19 cellular contexts compared by ENCODE assay signal in genomic region chr19:38015216-38015615, GRCh38.
A peak's percentile ranks its signal among the peaks of the same experiment; 100 is the strongest.
DNase-seq lines count a peak whose midpoint lies in the region; ATAC-seq and TF ChIP-seq lines count a peak whose summit lies in the region.
"Had no signal": no experiment of that assay in that cellular context is flagged by ENCODE, and none has a peak within 500 bp of the region (broad histone marks: within the 10 kb centered on the region; RNA-seq: fewer than 3 reads in every experiment).

No MANE protein-coding gene starts in this region.

- peaks cover 10% of the 10 kb centered on the region for H3K36me3 Mint-ChIP-seq in MCF 10A (ENCODE audit: insufficient read depth, unreplicated experiment)

- intact Hi-C loops in MCF 10A (cut with micrococcal nuclease): no loop called here
- intact Hi-C loops in breast epithelium (cut with DNase I; ENCODE audit: low total_unique reads): no loop called here
- intact Hi-C loops in mammary epithelial cell (cut with micrococcal nuclease): no loop called here
- intact Hi-C loops in upper lobe of right lung (cut with DNase I): no loop called here

- no peak overlapping the region for H3K18ac ChIP-seq in mesenchymal stem cell (ENCODE audit: low read depth in 1 of 2, low read length in 2 of 2)

- no peak for TF ChIP-seq CTCF in MCF 10A (IDR thresholded peaks at IDR 0.05; ENCODE audit: unreplicated experiment)
- TF ChIP-seq CTCF in breast epithelium (IDR thresholded peaks at IDR 0.05): no peak
- TF ChIP-seq CTCF in mammary epithelial cell (conservative IDR thresholded peaks at IDR 0.05 in 1 of 2, IDR thresholded peaks at IDR 0.05 in 1 of 2; ENCODE audit: extremely low read depth in 1 of 2, insufficient read depth in 1 of 2, low read depth in 1 of 2, low read length in 2 of 2): no peak
- no peak for TF ChIP-seq CTCF in upper lobe of right lung (IDR thresholded peaks at IDR 0.05)

- H2BK5ac ChIP-seq in mesenchymal stem cell (ENCODE audit: low read depth, low read length, poor library complexity, severe bottlenecking): no peak overlapping the region

- no peak overlapping the region for H4K8ac ChIP-seq in mesenchymal stem cell (ENCODE audit: low read length)

- H3K27me3 Mint-ChIP-seq in MCF 10A (ENCODE audit: insufficient read depth, unreplicated experiment): no peaks in the 10 kb centered on the region
- H3K27me3 Mint-ChIP-seq: CD4-positive, CD25-positive, alpha-beta regulatory T cell had no signal

- TF ChIP-seq POLR2A in breast epithelium (IDR thresholded peaks at IDR 0.05): no peak

- BruUV-seq in MCF 10A (replicated peaks; lab: Mats Ljungman, UMichigan): no TSS peak
- BruUV-seq in mammary epithelial cell (replicated peaks; lab: Mats Ljungman, UMichigan): no TSS peak

- H2BK12ac ChIP-seq in mesenchymal stem cell (ENCODE audit: low read length in 2 of 2): no peak overlapping the region

- H3K4me1 ChIP-seq in breast epithelium (no peaks in the 10 kb centered on the region), mammary epithelial cell (ENCODE audit: insufficient read depth, low read length) (peaks cover 10% of the 10 kb centered on the region), mesenchymal stem cell (ENCODE audit: control insufficient read depth, insufficient read depth, low read depth, low read length) (peaks cover 34% of the 10 kb centered on the region), upper lobe of right lung (peaks cover 9% of the 10 kb centered on the region)
- H3K4me1 ChIP-seq: Peyer's patch had no signal

- H3K79me2 ChIP-seq in mammary epithelial cell (ENCODE audit: insufficient read depth, low read length): peaks cover 8% of the 10 kb centered on the region

- DNase-seq in MCF 10A (ENCODE audit: unreplicated experiment) (peak; percentile 70), breast epithelium (ENCODE audit: low spot score in 2 of 2) (no peak), mammary epithelial cell (peak; percentile 78), mesenchymal stem cell (no peak), upper lobe of right lung (no peak), C1 segment of cervical spinal cord (lab: John Stamatoyannopoulos, UW) (no peak), DMS153 treated with DMSO at 0.1 percent for 48 hours (lab: John Stamatoyannopoulos, UW; ENCODE audit: unreplicated experiment) (no peak)
- DNase-seq: CD4-positive, CD25-positive, alpha-beta regulatory T cell; DMS79 treated with DMSO at 0.1 percent for 48 hours; GM23248; NCI-H1105 treated with DMSO at 0.1 percent for 48 hours; NCI-H187 treated with DMSO at 0.1 percent for 48 hours; NCI-H446 treated with DMSO at 0.1 percent for 48 hours; NCI-H748 treated with DMSO at 0.1 percent for 48 hours; Peyer's patch; SIG-M5 had no signal

- H3K4me1 Mint-ChIP-seq in MCF 10A (ENCODE audit: insufficient read depth, unreplicated experiment): no peaks in the 10 kb centered on the region

- H3K9me3 ChIP-seq in breast epithelium (no peaks in the 10 kb centered on the region), mammary epithelial cell (replicated peaks; ENCODE audit: insufficient read depth, low read length) (no peaks in the 10 kb centered on the region), mesenchymal stem cell (ENCODE audit: control insufficient read depth, low read length) (no peaks in the 10 kb centered on the region), upper lobe of right lung (no peaks in the 10 kb centered on the region)
- H3K9me3 ChIP-seq: Peyer's patch had no signal

- H3K27me3 ChIP-seq in breast epithelium: no peaks in the 10 kb centered on the region
- H3K27me3 ChIP-seq in mammary epithelial cell (ENCODE audit: insufficient read depth, low read length): no peaks in the 10 kb centered on the region
- no peaks in the 10 kb centered on the region for H3K27me3 ChIP-seq in mesenchymal stem cell (ENCODE audit: control insufficient read depth in 1 of 2, insufficient read depth in 1 of 2, low read length in 2 of 2)
- no peaks in the 10 kb centered on the region for H3K27me3 ChIP-seq in upper lobe of right lung
- H3K27me3 ChIP-seq: Peyer's patch had no signal

- no peak overlapping the region for H3K4me3 Mint-ChIP-seq in MCF 10A (ENCODE audit: unreplicated experiment)
- H3K4me3 Mint-ChIP-seq: CD4-positive, CD25-positive, alpha-beta regulatory T cell had no signal

- H3K36me3 ChIP-seq in breast epithelium (no peaks in the 10 kb centered on the region), mammary epithelial cell (ENCODE audit: insufficient read depth, low read length) (no peaks in the 10 kb centered on the region), mesenchymal stem cell (ENCODE audit: control insufficient read depth in 1 of 2, insufficient read depth in 2 of 2, low read depth in 1 of 2, low read length in 2 of 2) (peaks cover 6 to 28% of the 10 kb centered on the region in 2 experiments), upper lobe of right lung (no peaks in the 10 kb centered on the region)
- H3K36me3 ChIP-seq: Peyer's patch had no signal

- CTCF ChIA-PET in MCF 10A (lab: Yijun Ruan, JAX): interaction anchor here (0.7 kb wide), 1 partner anchor 128 kb away, joined by 3 read pairs; no protein-coding TSS in a partner anchor
- CTCF ChIA-PET in mammary epithelial cell (lab: Charles Lee; ENCODE audit: low non-redundant PET): no interaction called here

- 70% methylated on average over 5 of the region's 6 CpGs for WGBS in mammary epithelial cell (ENCODE audit: low coverage, missing lambda C conversion rate)
- WGBS in mesenchymal stem cell: 93% methylated on average over 4 of the region's 6 CpGs

- no peak overlapping the region for H3K14ac ChIP-seq in mesenchymal stem cell (ENCODE audit: low read length in 2 of 2)

- H3K79me1 ChIP-seq in mesenchymal stem cell (replicated peaks; ENCODE audit: low read length, poor library complexity, severe bottlenecking): peaks cover 38% of the 10 kb centered on the region

- H2AK5ac ChIP-seq in mesenchymal stem cell (ENCODE audit: low read length, severe bottlenecking): no peak overlapping the region

- dilution Hi-C loops in mammary epithelial cell (cut with HindIII; ENCODE audit: low sequenced_read_pairs): no loop called here

- no peak overlapping the region for H3K23ac ChIP-seq in mesenchymal stem cell (ENCODE audit: low read length in 2 of 2)

- ATAC-seq in upper lobe of right lung (peak; percentile 39), HG02870 (IDR thresholded peaks at IDR 0.05; ENCODE audit: unreplicated experiment) (no peak)
- ATAC-seq: HepG2 had no signal

- in situ Hi-C loops in mammary epithelial cell (cut with MboI; ENCODE audit: low sequenced_read_pairs in 2 of 2): no loop called here

- no peak overlapping the region for H2BK15ac ChIP-seq in mesenchymal stem cell (ENCODE audit: low read depth, poor library complexity, severe bottlenecking)

- H3K4me2 ChIP-seq in mammary epithelial cell (ENCODE audit: insufficient read depth, low read depth, low read length) (no peak overlapping the region), mesenchymal stem cell (ENCODE audit: low read length, poor library complexity, severe bottlenecking) (no peak overlapping the region)

- no peak overlapping the region for H3K27ac Mint-ChIP-seq in MCF 10A (ENCODE audit: low read depth, unreplicated experiment)

- H3K4ac ChIP-seq in mesenchymal stem cell (ENCODE audit: low read depth in 1 of 2, low read length in 2 of 2): no peak overlapping the region

- no peak overlapping the region for H2BK120ac ChIP-seq in mesenchymal stem cell (ENCODE audit: low read depth, low read length)

- no peaks in the 10 kb centered on the region for H3K9me3 Mint-ChIP-seq in MCF 10A (ENCODE audit: unreplicated experiment)
- H3K9me3 Mint-ChIP-seq: CD4-positive, CD25-positive, alpha-beta regulatory T cell had no signal

- no peak overlapping the region for H3K4me3 ChIP-seq in breast epithelium
- H3K4me3 ChIP-seq in mammary epithelial cell (replicated peaks in 1 of 3; ENCODE audit: insufficient read depth in 1 of 3, low read depth in 2 of 3, low read length in 3 of 3): no peak overlapping the region
- no peak overlapping the region for H3K4me3 ChIP-seq in mesenchymal stem cell (ENCODE audit: insufficient read depth in 1 of 2, low read depth in 1 of 2, low read length in 2 of 2)
- no peak overlapping the region for H3K4me3 ChIP-seq in upper lobe of right lung
- H3K4me3 ChIP-seq: GM23248, Peyer's patch had no signal

- no peaks in the 10 kb centered on the region for H4K20me1 ChIP-seq in mammary epithelial cell (ENCODE audit: insufficient read depth, low read length)

- no peak overlapping the region for H2AFZ ChIP-seq in mammary epithelial cell (ENCODE audit: low read depth, low read length)
- H2AFZ ChIP-seq in mesenchymal stem cell (ENCODE audit: low read depth, low read length): no peak overlapping the region
- H2AFZ ChIP-seq: GM23248 had no signal

- H3K9ac ChIP-seq in mammary epithelial cell (ENCODE audit: insufficient read depth, low read length) (no peak overlapping the region), mesenchymal stem cell (ENCODE audit: low read length) (no peak overlapping the region)
- H3K9ac ChIP-seq: GM23248 had no signal

- H3K27ac ChIP-seq in breast epithelium (no peak overlapping the region), mammary epithelial cell (ENCODE audit: insufficient read depth, low read depth, low read length) (no peak overlapping the region), mesenchymal stem cell (ENCODE audit: low read length, poor library complexity, severe bottlenecking) (peak overlapping the region; percentile 59), upper lobe of right lung (no peak overlapping the region)
- H3K27ac ChIP-seq: 22Rv1, GM23248, Peyer's patch had no signal

- POLR2A ChIA-PET in MCF 10A (lab: Yijun Ruan, JAX): interaction anchor here (1.0 kb wide), 1 partner anchor 12 kb away, joined by 3 read pairs; no protein-coding TSS in a partner anchor

- no peak overlapping the region for H4K91ac ChIP-seq in mesenchymal stem cell (ENCODE audit: low read length)

Comparison
In these comparisons a context has a peak if more than half of its experiments do, and no peak if none do; other contexts are left out.
1. DNase-seq: peak in MCF 10A (single experiment) and mammary epithelial cell (single experiment); none in breast epithelium (0 of 2), mesenchymal stem cell (single experiment), upper lobe of right lung (single experiment), C1 segment of cervical spinal cord (0 of 14) and DMS153 treated with DMSO at 0.1 percent for 48 hours (single experiment).